9 cellular contexts compared by ENCODE assay signal in genomic region chr7:43872401-43873165, GRCh38. TPM values are rescaled to one million over a fixed set of nuclear protein-coding genes. Genes with fewer than 3 reads are reported as not detected.
A peak's percentile ranks its signal among the peaks of the same experiment; 100 is the strongest.
DNase-seq lines count a peak whose midpoint lies in the region; ATAC-seq lines count a peak whose summit lies in the region.
"Had no signal": no experiment of that assay in that cellular context is flagged by ENCODE, and none has a peak within 500 bp of the region (broad histone marks: within the 10 kb centered on the region; RNA-seq: fewer than 3 reads in every experiment).

No MANE protein-coding gene starts in this region.

- H2BK5ac ChIP-seq in mesenchymal stem cell (ENCODE audit: low read depth, low read length, poor library complexity, severe bottlenecking): no peak overlapping the region

- intact Hi-C loops in dendritic cell treated with granulocyte-macrophage colony-stimulating factor and Interleukin-4, amounts not matched to agents 40 ng/mL and 50 ng/mL, for 4 days (cut with micrococcal nuclease): no loop called here
- intact Hi-C loops in aorta (cut with DNase I): loop anchor here in 1 of 2 donors (5.0 kb wide), 1 partner anchor 55 kb away; the partner anchor contains the start of gene UBE2D4
- intact Hi-C loops in activated CD4-positive, alpha-beta T cell treated with anti-CD3 and anti-CD28 coated beads, Interleukin-2, amount 10 ng/mL, durations not matched to agents 24 days and 14 days (cut with micrococcal nuclease): no loop called here

- no peak overlapping the region for H2BK15ac ChIP-seq in mesenchymal stem cell (ENCODE audit: low read depth, poor library complexity, severe bottlenecking)

- H3K4me3 ChIP-seq in mesenchymal stem cell (ENCODE audit: insufficient read depth in 1 of 2, low read depth in 1 of 2, low read length in 2 of 2): peak overlapping the region in 1 of 2 experiments; percentile 59
- H3K4me3 ChIP-seq in aorta (ENCODE audit: low read length in 2 of 2): no peak overlapping the region

- no peak overlapping the region for H3K4me2 ChIP-seq in mesenchymal stem cell (ENCODE audit: low read length, poor library complexity, severe bottlenecking)

- no peak overlapping the region for H3K14ac ChIP-seq in mesenchymal stem cell (ENCODE audit: low read length in 2 of 2)

- H3K27ac Mint-ChIP-seq in activated naive CD8-positive, alpha-beta T cell treated with anti-CD3 and anti-CD28 coated beads, Interleukin-2, amount 50 U/mL, for 24 hours: no peak overlapping the region
- no peak overlapping the region for H3K27ac Mint-ChIP-seq in activated naive CD8-positive, alpha-beta T cell treated with anti-CD3 and anti-CD28 coated beads for 36 hours
- H3K27ac Mint-ChIP-seq in dendritic cell treated with granulocyte-macrophage colony-stimulating factor and Interleukin-4, amounts not matched to agents 40 ng/mL and 50 ng/mL, for 4 days: peak overlapping the region; percentile 40
- H3K27ac Mint-ChIP-seq in activated CD4-positive, alpha-beta T cell treated with anti-CD3 and anti-CD28 coated beads, Interleukin-2, amount 10 ng/mL, durations not matched to agents 24 days and 14 days: no peak overlapping the region

- peak overlapping the region in 1 of 2 experiments; percentile 79 for H2BK12ac ChIP-seq in mesenchymal stem cell (ENCODE audit: low read length in 2 of 2)

- no peak overlapping the region for H3K18ac ChIP-seq in mesenchymal stem cell (ENCODE audit: low read depth in 1 of 2, low read length in 2 of 2)

- peak overlapping the region; percentile 66 for H2AK5ac ChIP-seq in mesenchymal stem cell (ENCODE audit: low read length, severe bottlenecking)

- H3K27ac ChIP-seq in mesenchymal stem cell (ENCODE audit: low read length, poor library complexity, severe bottlenecking) (no peak overlapping the region), aorta (ENCODE audit: low read depth in 1 of 2, low read length in 2 of 2) (peak overlapping the region; percentile 29 to 86)

- no peaks in the 10 kb centered on the region for H3K27me3 ChIP-seq in mesenchymal stem cell (ENCODE audit: control insufficient read depth in 1 of 2, insufficient read depth in 1 of 2, low read length in 2 of 2)
- H3K27me3 ChIP-seq in aorta (ENCODE audit: control insufficient read depth in 1 of 2, insufficient read depth in 2 of 2, low read length in 1 of 2): no peaks in the 10 kb centered on the region

- no peak overlapping the region for H3K23ac ChIP-seq in mesenchymal stem cell (ENCODE audit: low read length in 2 of 2)

- H3K4me1 Mint-ChIP-seq in activated naive CD8-positive, alpha-beta T cell treated with anti-CD3 and anti-CD28 coated beads, Interleukin-2, amount 50 U/mL, for 24 hours: peaks cover 36% of the 10 kb centered on the region
- H3K4me1 Mint-ChIP-seq in activated naive CD8-positive, alpha-beta T cell treated with anti-CD3 and anti-CD28 coated beads for 36 hours: peaks cover 23% of the 10 kb centered on the region
- H3K4me1 Mint-ChIP-seq in dendritic cell treated with granulocyte-macrophage colony-stimulating factor and Interleukin-4, amounts not matched to agents 40 ng/mL and 50 ng/mL, for 4 days (ENCODE audit: low read depth): peaks cover 83% of the 10 kb centered on the region
- H3K4me1 Mint-ChIP-seq in activated CD4-positive, alpha-beta T cell treated with anti-CD3 and anti-CD28 coated beads, Interleukin-2, amount 10 ng/mL, durations not matched to agents 24 days and 14 days: peaks cover 18% of the 10 kb centered on the region

- H2BK120ac ChIP-seq in mesenchymal stem cell (ENCODE audit: low read depth, low read length): peak overlapping the region; percentile 71

- H3K27me3 Mint-ChIP-seq in activated naive CD8-positive, alpha-beta T cell treated with anti-CD3 and anti-CD28 coated beads, Interleukin-2, amount 50 U/mL, for 24 hours: peaks cover 6% of the 10 kb centered on the region
- H3K27me3 Mint-ChIP-seq in activated naive CD8-positive, alpha-beta T cell treated with anti-CD3 and anti-CD28 coated beads for 36 hours: no peaks in the 10 kb centered on the region
- no peaks in the 10 kb centered on the region for H3K27me3 Mint-ChIP-seq in dendritic cell treated with granulocyte-macrophage colony-stimulating factor and Interleukin-4, amounts not matched to agents 40 ng/mL and 50 ng/mL, for 4 days
- no peaks in the 10 kb centered on the region for H3K27me3 Mint-ChIP-seq in activated CD4-positive, alpha-beta T cell treated with anti-CD3 and anti-CD28 coated beads, Interleukin-2, amount 10 ng/mL, durations not matched to agents 24 days and 14 days

- no peaks in the 10 kb centered on the region for H3K9me3 Mint-ChIP-seq in activated naive CD8-positive, alpha-beta T cell treated with anti-CD3 and anti-CD28 coated beads, Interleukin-2, amount 50 U/mL, for 24 hours
- H3K9me3 Mint-ChIP-seq in activated naive CD8-positive, alpha-beta T cell treated with anti-CD3 and anti-CD28 coated beads for 36 hours: no peaks in the 10 kb centered on the region
- H3K9me3 Mint-ChIP-seq in dendritic cell treated with granulocyte-macrophage colony-stimulating factor and Interleukin-4, amounts not matched to agents 40 ng/mL and 50 ng/mL, for 4 days: no peaks in the 10 kb centered on the region
- H3K9me3 Mint-ChIP-seq in activated CD4-positive, alpha-beta T cell treated with anti-CD3 and anti-CD28 coated beads, Interleukin-2, amount 10 ng/mL, durations not matched to agents 24 days and 14 days: no peaks in the 10 kb centered on the region

- H3K36me3 Mint-ChIP-seq in activated naive CD8-positive, alpha-beta T cell treated with anti-CD3 and anti-CD28 coated beads, Interleukin-2, amount 50 U/mL, for 24 hours (ENCODE audit: low read depth): peaks cover 5% of the 10 kb centered on the region
- H3K36me3 Mint-ChIP-seq in activated naive CD8-positive, alpha-beta T cell treated with anti-CD3 and anti-CD28 coated beads for 36 hours: peaks cover 18% of the 10 kb centered on the region
- H3K36me3 Mint-ChIP-seq in dendritic cell treated with granulocyte-macrophage colony-stimulating factor and Interleukin-4, amounts not matched to agents 40 ng/mL and 50 ng/mL, for 4 days (ENCODE audit: low read depth): peaks cover 26% of the 10 kb centered on the region
- peaks cover 32% of the 10 kb centered on the region for H3K36me3 Mint-ChIP-seq in activated CD4-positive, alpha-beta T cell treated with anti-CD3 and anti-CD28 coated beads, Interleukin-2, amount 10 ng/mL, durations not matched to agents 24 days and 14 days (ENCODE audit: low read depth)

- peaks cover 16% of the 10 kb centered on the region for H3K4me1 ChIP-seq in mesenchymal stem cell (ENCODE audit: control insufficient read depth, insufficient read depth, low read depth, low read length)
- no peaks in the 10 kb centered on the region for H3K4me1 ChIP-seq in aorta (ENCODE audit: control insufficient read depth in 1 of 2, insufficient read depth in 2 of 2, low read length in 2 of 2)

- H3K9me3 ChIP-seq in mesenchymal stem cell (ENCODE audit: control insufficient read depth, low read length) (no peaks in the 10 kb centered on the region), aorta (ENCODE audit: control insufficient read depth, low read length) (no peaks in the 10 kb centered on the region)

- H3K36me3 ChIP-seq in mesenchymal stem cell (ENCODE audit: control insufficient read depth in 1 of 2, insufficient read depth in 2 of 2, low read depth in 1 of 2, low read length in 2 of 2) (peaks cover 34 to 41% of the 10 kb centered on the region in 2 experiments), aorta (ENCODE audit: control insufficient read depth in 1 of 2, insufficient read depth in 2 of 2, low read length in 1 of 2) (no peaks in the 10 kb centered on the region)

- DNase-seq in activated naive CD8-positive, alpha-beta T cell treated with anti-CD3 and anti-CD28 coated beads, Interleukin-2, amount 50 U/mL, for 24 hours: peak; percentile 16
- DNase-seq in activated naive CD8-positive, alpha-beta T cell treated with anti-CD3 and anti-CD28 coated beads for 36 hours: no peak
- DNase-seq in mesenchymal stem cell (peak; percentile 90), aorta (peak; percentile 76 to 79), NK-92 (lab: John Stamatoyannopoulos, UW; ENCODE audit: unreplicated experiment) (no peak), MV-4-11 (lab: John Stamatoyannopoulos, UW) (no peak)
- DNase-seq in activated CD4-positive, alpha-beta T cell treated with anti-CD3 and anti-CD28 coated beads, Interleukin-2, amount 10 ng/mL, durations not matched to agents 24 days and 14 days: no peak
- DNase-seq: NCI-H146 had no signal

- no peak overlapping the region for H4K91ac ChIP-seq in mesenchymal stem cell (ENCODE audit: low read length)

- peak overlapping the region; percentile 84 for H3K9ac ChIP-seq in mesenchymal stem cell (ENCODE audit: low read length)

- ATAC-seq in activated naive CD8-positive, alpha-beta T cell treated with anti-CD3 and anti-CD28 coated beads, Interleukin-2, amount 50 U/mL, for 24 hours: no peak
- peak; percentile 65 for ATAC-seq in aorta (ENCODE audit: low FRiP score)

- H3K79me1 ChIP-seq in mesenchymal stem cell (replicated peaks; ENCODE audit: low read length, poor library complexity, severe bottlenecking): peaks cover 33% of the 10 kb centered on the region

- H2AFZ ChIP-seq in mesenchymal stem cell (ENCODE audit: low read depth, low read length): no peak overlapping the region

- no peak overlapping the region for H3K4ac ChIP-seq in mesenchymal stem cell (ENCODE audit: low read depth in 1 of 2, low read length in 2 of 2)

- H4K8ac ChIP-seq in mesenchymal stem cell (ENCODE audit: low read length): peak overlapping the region; percentile 19

- no peak overlapping the region for H3K4me3 Mint-ChIP-seq in activated naive CD8-positive, alpha-beta T cell treated with anti-CD3 and anti-CD28 coated beads, Interleukin-2, amount 50 U/mL, for 24 hours
- H3K4me3 Mint-ChIP-seq in activated naive CD8-positive, alpha-beta T cell treated with anti-CD3 and anti-CD28 coated beads for 36 hours: no peak overlapping the region
- no peak overlapping the region for H3K4me3 Mint-ChIP-seq in dendritic cell treated with granulocyte-macrophage colony-stimulating factor and Interleukin-4, amounts not matched to agents 40 ng/mL and 50 ng/mL, for 4 days
- H3K4me3 Mint-ChIP-seq in activated CD4-positive, alpha-beta T cell treated with anti-CD3 and anti-CD28 coated beads, Interleukin-2, amount 10 ng/mL, durations not matched to agents 24 days and 14 days: no peak overlapping the region

- WGBS in mesenchymal stem cell: 70% methylated on average over 7 of the region's 7 CpGs
- WGBS in aorta, 2 donors: 10 to 17% methylated on average over 7 of the region's 7 CpGs

RNA-seq across cellular contexts. Expression of gene MRPS24, which starts 3.3 kb away (rescaled TPM):
- 100 to 1,000 TPM; 142 to 152 TPM for total RNA-seq in activated naive CD8-positive, alpha-beta T cell treated with anti-CD3 and anti-CD28 coated beads for 36 hours
- polyA plus RNA-seq in mesenchymal stem cell (2013, experiment 1 of 2): 167 TPM
- polyA plus RNA-seq in mesenchymal stem cell (2013, experiment 2 of 2): 166 TPM
- 10 to 100 TPM; 53.6 to 55.4 TPM for total RNA-seq in aorta
- 100 to 1,000 TPM; 112 TPM for polyA plus RNA-seq in aorta
- total RNA-seq in activated CD4-positive, alpha-beta T cell treated with anti-CD3 and anti-CD28 coated beads, Interleukin-2, amount 10 ng/mL, durations not matched to agents 24 days and 14 days: 119 and 123 TPM in 2 replicates

RNA-seq across cellular contexts. Expression of gene URGCP, which starts 33.8 kb away (rescaled TPM):
- total RNA-seq in activated naive CD8-positive, alpha-beta T cell treated with anti-CD3 and anti-CD28 coated beads for 36 hours: 10 to 100 TPM; 24.3 to 26.1 TPM
- polyA plus RNA-seq in mesenchymal stem cell (2013, experiment 1 of 2): 16.7 TPM
- 16.2 TPM for polyA plus RNA-seq in mesenchymal stem cell (2013, experiment 2 of 2)
- total RNA-seq in aorta: 10 to 100 TPM; 38.0 to 46.7 TPM
- polyA plus RNA-seq in aorta: 10 to 100 TPM in 1 of 2 donors, 1 to 10 TPM in 1; 9.1 to 24.2 TPM
- 33.2 and 33.4 TPM in 2 replicates for total RNA-seq in activated CD4-positive, alpha-beta T cell treated with anti-CD3 and anti-CD28 coated beads, Interleukin-2, amount 10 ng/mL, durations not matched to agents 24 days and 14 days

RNA-seq across cellular contexts. Expression of gene UBE2D4, which starts 53.7 kb away (rescaled TPM):
- total RNA-seq in activated naive CD8-positive, alpha-beta T cell treated with anti-CD3 and anti-CD28 coated beads for 36 hours: 10 to 100 TPM; 12.1 to 12.7 TPM
- 10.9 TPM for polyA plus RNA-seq in mesenchymal stem cell (2013, experiment 1 of 2)
- polyA plus RNA-seq in mesenchymal stem cell (2013, experiment 2 of 2): 9.9 TPM
- total RNA-seq in aorta: 10 to 100 TPM; 21.6 to 21.8 TPM
- 10 to 100 TPM; 20.0 to 40.1 TPM for polyA plus RNA-seq in aorta
- total RNA-seq in activated CD4-positive, alpha-beta T cell treated with anti-CD3 and anti-CD28 coated beads, Interleukin-2, amount 10 ng/mL, durations not matched to agents 24 days and 14 days: 16.0 and 17.2 TPM in 2 replicates

Comparison
In these comparisons a context has a peak if more than half of its experiments do, and no peak if none do; other contexts are left out.
1. DNase-seq: peak in activated naive CD8-positive, alpha-beta T cell treated with anti-CD3 and anti-CD28 coated beads, Interleukin-2, amount 50 U/mL, for 24 hours (single experiment), mesenchymal stem cell (single experiment) and aorta (2 of 2); none in activated naive CD8-positive, alpha-beta T cell treated with anti-CD3 and anti-CD28 coated beads for 36 hours (single experiment), NK-92 (single experiment), activated CD4-positive, alpha-beta T cell treated with anti-CD3 and anti-CD28 coated beads, Interleukin-2, amount 10 ng/mL, durations not matched to agents 24 days and 14 days (single experiment) and MV-4-11 (single experiment).